Comparison of ENCODE assay signal across 11 cellular contexts in the genomic region with DNA sequence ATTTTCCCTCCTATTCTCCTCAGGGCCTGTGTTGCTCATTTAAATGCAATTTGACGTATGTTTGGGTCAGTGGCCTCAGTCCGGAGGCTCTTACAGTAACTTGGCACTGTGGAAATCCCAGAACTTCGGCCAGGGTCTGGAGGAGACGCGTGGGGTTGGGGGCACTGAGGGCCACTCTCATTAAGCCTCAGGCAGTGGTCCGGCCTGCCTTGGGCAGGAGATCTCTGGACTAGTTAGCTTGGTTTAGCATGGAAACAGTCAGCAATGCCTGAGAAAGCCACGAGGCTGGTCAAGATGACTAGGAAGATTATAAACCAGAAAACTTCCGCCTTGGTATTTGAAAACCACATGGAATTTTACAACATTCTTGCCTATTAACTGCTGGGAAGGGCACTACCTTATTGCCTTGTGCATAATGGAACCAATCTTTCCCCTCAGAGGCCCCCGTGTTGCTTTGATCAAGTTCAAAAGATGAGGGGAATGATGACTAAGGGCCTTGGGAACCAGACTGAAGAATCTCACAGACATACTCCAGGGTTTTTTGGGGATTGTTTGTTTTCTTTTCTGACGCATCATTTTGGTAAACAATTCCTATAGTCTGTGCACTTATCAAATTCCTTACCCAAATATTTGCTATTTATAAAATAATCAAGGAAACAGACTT.
DNase-seq lines count a peak whose midpoint lies in the region; ATAC-seq and TF ChIP-seq lines count a peak whose summit lies in the region.
"Had no signal": no experiment of that assay in that cellular context is flagged by ENCODE, and none has a peak within 500 bp of the region (broad histone marks: within the 10 kb centered on the region; RNA-seq: fewer than 3 reads in every experiment).

No MANE protein-coding gene starts in this region.

- no peak for ATAC-seq in HG03460 (IDR thresholded peaks at IDR 0.05; ENCODE audit: unreplicated experiment)
- ATAC-seq in aorta (ENCODE audit: low FRiP score): no peak
- ATAC-seq: stimulated activated naive B cell treated with anti-CD40 and anti-IgM and Interleukin-4, amounts not matched to agents 10 μg/mL and 1 μg/mL and 100 μg/mL, for 72 hours had no signal

- no peak overlapping the region for H3K27ac Mint-ChIP-seq in activated T-cell treated with anti-CD3 and anti-CD28 coated beads, Interleukin-2, amount 50 U/mL, for 24 hours
- H3K27ac Mint-ChIP-seq: stimulated activated naive B cell treated with anti-CD40 and anti-IgM and Interleukin-4, amounts not matched to agents 10 μg/mL and 1 μg/mL and 100 μg/mL, for 72 hours had no signal

- H3K36me3 Mint-ChIP-seq in activated T-cell treated with anti-CD3 and anti-CD28 coated beads, Interleukin-2, amount 50 U/mL, for 24 hours (ENCODE audit: low read depth): no peaks in the 10 kb centered on the region
- H3K36me3 Mint-ChIP-seq: stimulated activated naive B cell treated with anti-CD40 and anti-IgM and Interleukin-4, amounts not matched to agents 10 μg/mL and 1 μg/mL and 100 μg/mL, for 72 hours had no signal

- H3K4me3 ChIP-seq in stomach (no peak overlapping the region), aorta (ENCODE audit: low read length in 2 of 2) (no peak overlapping the region)

- H3K9me3 Mint-ChIP-seq in activated T-cell treated with anti-CD3 and anti-CD28 coated beads, Interleukin-2, amount 50 U/mL, for 24 hours: no peaks in the 10 kb centered on the region

- TF ChIP-seq CTCF in VCaP (conservative IDR thresholded peaks at IDR 0.05) (no peak), stomach (IDR thresholded peaks at IDR 0.05) (no peak)

- TF ChIP-seq POLR2A in stomach (IDR thresholded peaks at IDR 0.05): no peak

- H3K27me3 Mint-ChIP-seq in activated T-cell treated with anti-CD3 and anti-CD28 coated beads, Interleukin-2, amount 50 U/mL, for 24 hours: peaks cover 27% of the 10 kb centered on the region

- H3K27me3 ChIP-seq in stomach (no peaks in the 10 kb centered on the region), aorta (ENCODE audit: control insufficient read depth in 1 of 2, insufficient read depth in 2 of 2, low read length in 1 of 2) (no peaks in the 10 kb centered on the region)
- H3K27me3 ChIP-seq: spleen had no signal

- H3K4me3 Mint-ChIP-seq in activated T-cell treated with anti-CD3 and anti-CD28 coated beads, Interleukin-2, amount 50 U/mL, for 24 hours: no peak overlapping the region
- H3K4me3 Mint-ChIP-seq: stimulated activated naive B cell treated with anti-CD40 and anti-IgM and Interleukin-4, amounts not matched to agents 10 μg/mL and 1 μg/mL and 100 μg/mL, for 72 hours had no signal

- intact Hi-C loops in stomach (cut with DNase I; ENCODE audit: low total_unique reads): no loop called here
- intact Hi-C loops in aorta (cut with DNase I): no loop called here

- H3K4me1 ChIP-seq in stomach (peaks cover 4 to 21% (median 8%) of the 10 kb centered on the region in 4 donors), aorta (ENCODE audit: control insufficient read depth in 1 of 2, insufficient read depth in 2 of 2, low read length in 2 of 2) (no peaks in the 10 kb centered on the region)

- no peak for TF ChIP-seq EP300 in stomach (IDR thresholded peaks at IDR 0.05)

- H3K27ac ChIP-seq in VCaP: peak overlapping the region; percentile 62; the same call in 1 of the 2 replicates
- H3K27ac ChIP-seq in stomach: peak overlapping the region; percentile 26 to 72 (median 61)
- no peak overlapping the region for H3K27ac ChIP-seq in aorta (ENCODE audit: low read depth in 1 of 2, low read length in 2 of 2)
- H3K27ac ChIP-seq: spleen had no signal

- H3K4me1 Mint-ChIP-seq in activated T-cell treated with anti-CD3 and anti-CD28 coated beads, Interleukin-2, amount 50 U/mL, for 24 hours (ENCODE audit: low read depth): peaks cover 6% of the 10 kb centered on the region

- WGBS in stomach, 5 donors: 70 to 77% (median 71%) methylated on average over 10 of the region's 10 CpGs
- 86 to 88% methylated on average over 10 of the region's 10 CpGs for WGBS in aorta, 2 donors

- DNase-seq in HCEC 1CT: peak; percentile 93
- peak; percentile 70 for DNase-seq in foreskin melanocyte
- DNase-seq in stomach: no peak
- no peak for DNase-seq in activated T-cell treated with anti-CD3 and anti-CD28 coated beads, Interleukin-2, amount 50 U/mL, for 24 hours
- no peak for DNase-seq in aorta
- no peak for DNase-seq in RKO (ENCODE audit: low spot score)
- DNase-seq: NCI-H1417 treated with DMSO at 0.1 percent for 48 hours; spleen; stimulated activated naive B cell treated with anti-CD40 and anti-IgM and Interleukin-4, amounts not matched to agents 10 μg/mL and 1 μg/mL and 100 μg/mL, for 72 hours had no signal

- no peaks in the 10 kb centered on the region for H3K36me3 ChIP-seq in stomach
- no peaks in the 10 kb centered on the region for H3K36me3 ChIP-seq in aorta (ENCODE audit: control insufficient read depth in 1 of 2, insufficient read depth in 2 of 2, low read length in 1 of 2)
- H3K36me3 ChIP-seq: spleen had no signal

- H3K9me3 ChIP-seq in stomach: peaks cover 0 to 4% (median 0%) of the 10 kb centered on the region in 4 donors
- no peaks in the 10 kb centered on the region for H3K9me3 ChIP-seq in aorta (ENCODE audit: control insufficient read depth, low read length)
- H3K9me3 ChIP-seq: spleen had no signal

Comparison
In these comparisons a context has a peak if more than half of its experiments do, and no peak if none do; other contexts are left out.
1. DNase-seq: peak in HCEC 1CT (single experiment) and foreskin melanocyte (single experiment); none in stomach (single experiment), activated T-cell treated with anti-CD3 and anti-CD28 coated beads, Interleukin-2, amount 50 U/mL, for 24 hours (single experiment), aorta (0 of 2) and RKO (single experiment).
2. H3K27ac ChIP-seq: peak in VCaP (single experiment) and stomach (5 of 5); none in aorta (0 of 2).